ENCODE assay signal across 19 cellular contexts in the genomic region with DNA sequence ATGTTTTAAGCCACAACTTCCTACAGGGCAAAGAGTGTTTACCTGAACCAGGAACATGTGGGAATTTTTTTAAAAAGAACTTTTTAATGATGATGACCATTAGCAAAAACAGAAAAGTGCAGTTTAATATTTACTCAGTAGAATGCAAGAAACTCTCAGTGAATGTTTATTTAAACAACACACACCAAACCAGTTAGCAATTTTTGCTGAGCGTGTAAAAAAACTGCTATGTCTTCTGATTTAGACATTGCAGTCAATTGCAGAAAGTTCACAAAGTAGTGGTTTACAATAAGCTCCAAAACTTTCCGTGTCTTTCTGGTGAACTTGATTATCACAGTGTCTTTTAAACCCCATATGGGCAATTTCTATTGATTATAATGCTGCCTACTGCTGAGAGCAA.
DNase-seq lines count a peak whose midpoint lies in the region; ATAC-seq, FAIRE-seq and TF ChIP-seq lines count a peak whose summit lies in the region.
"Had no signal": no experiment of that assay in that cellular context is flagged by ENCODE, and none has a peak within 500 bp of the region (broad histone marks: within the 10 kb centered on the region; RNA-seq: fewer than 3 reads in every experiment).

No MANE protein-coding gene starts in this region.

- H4K20me1 ChIP-seq in astrocyte (ENCODE audit: insufficient read depth, low read length): no peaks in the 10 kb centered on the region

- intact Hi-C loops in natural killer cell (cut with micrococcal nuclease): no loop called here

- H3K27ac Mint-ChIP-seq in astrocyte (ENCODE audit: unreplicated experiment) (no peak overlapping the region), osteocyte (ENCODE audit: unreplicated experiment) (peak overlapping the region; percentile 48), natural killer cell (no peak overlapping the region)
- H3K27ac Mint-ChIP-seq: CD4-positive, alpha-beta T cell; GM23338 had no signal

- peak; percentile 20 for FAIRE-seq in astrocyte (lab: Jason Lieb, UNC)
- FAIRE-seq: GM12892, GM18507 had no signal

- ATAC-seq in left lobe of liver: peak; percentile 43
- no peak for ATAC-seq in GM18907 (IDR thresholded peaks at IDR 0.05; ENCODE audit: unreplicated experiment)
- no peak for ATAC-seq in natural killer cell
- ATAC-seq: GM23338 had no signal

- H3K4me3 Mint-ChIP-seq in astrocyte (ENCODE audit: unreplicated experiment): no peak overlapping the region
- H3K4me3 Mint-ChIP-seq in osteocyte (ENCODE audit: unreplicated experiment): no peak overlapping the region
- H3K4me3 Mint-ChIP-seq in natural killer cell: no peak overlapping the region
- H3K4me3 Mint-ChIP-seq: CD4-positive, alpha-beta T cell; GM23338 had no signal

- no peaks in the 10 kb centered on the region for H3K79me2 ChIP-seq in astrocyte (ENCODE audit: insufficient read depth, low read length)

- no peak overlapping the region for H2AFZ ChIP-seq in astrocyte (ENCODE audit: low read depth, low read length)
- H2AFZ ChIP-seq: GM23338 had no signal

- H3K4me1 Mint-ChIP-seq in astrocyte (ENCODE audit: low read depth, unreplicated experiment) (peaks cover 3% of the 10 kb centered on the region), osteocyte (ENCODE audit: unreplicated experiment) (peaks cover 42% of the 10 kb centered on the region), natural killer cell (no peaks in the 10 kb centered on the region)

- H3K9ac ChIP-seq in astrocyte (ENCODE audit: low read length): no peak overlapping the region

- no peak overlapping the region for H3K4me2 ChIP-seq in astrocyte (ENCODE audit: low read length)
- H3K4me2 ChIP-seq: GM23338 had no signal

- H3K9me3 ChIP-seq in astrocyte (ENCODE audit: insufficient read depth, low read depth, low read length): no peaks in the 10 kb centered on the region
- H3K9me3 ChIP-seq: BE2C, Caco-2, HAP-1 had no signal

- H3K27me3 Mint-ChIP-seq in astrocyte (ENCODE audit: low read depth, unreplicated experiment): no peaks in the 10 kb centered on the region
- no peaks in the 10 kb centered on the region for H3K27me3 Mint-ChIP-seq in osteocyte (ENCODE audit: unreplicated experiment)
- no peaks in the 10 kb centered on the region for H3K27me3 Mint-ChIP-seq in natural killer cell (ENCODE audit: low read depth in 2 of 2)
- H3K27me3 Mint-ChIP-seq: CD4-positive, alpha-beta T cell had no signal

- DNase-seq in astrocyte (ENCODE audit: low read depth): no peak
- DNase-seq in left lobe of liver (ENCODE audit: low spot score): no peak
- no peak for DNase-seq in osteocyte (ENCODE audit: extremely low spot score, unreplicated experiment)
- DNase-seq in H4 (ENCODE audit: low spot score): no peak
- DNase-seq in natural killer cell: no peak
- DNase-seq: 8988T; BE2C; C1 segment of cervical spinal cord; Caco-2; CD4-positive, alpha-beta T cell; DMS153; DMS79; GDM1 had no signal

- H3K9me3 Mint-ChIP-seq in astrocyte (ENCODE audit: unreplicated experiment) (no peaks in the 10 kb centered on the region), osteocyte (ENCODE audit: unreplicated experiment) (no peaks in the 10 kb centered on the region), natural killer cell (peaks cover 0 to 2% of the 10 kb centered on the region in 2 donors)
- H3K9me3 Mint-ChIP-seq: CD4-positive, alpha-beta T cell; GM23338 had no signal

- H3K36me3 Mint-ChIP-seq in astrocyte (ENCODE audit: low read depth, unreplicated experiment): no peaks in the 10 kb centered on the region
- no peaks in the 10 kb centered on the region for H3K36me3 Mint-ChIP-seq in osteocyte (ENCODE audit: unreplicated experiment)
- H3K36me3 Mint-ChIP-seq in natural killer cell: no peaks in the 10 kb centered on the region

- H3K27ac ChIP-seq in C4-2B: peak overlapping the region; percentile 67
- H3K27ac ChIP-seq in astrocyte (ENCODE audit: low read depth, low read length): no peak overlapping the region

- H3K36me3 ChIP-seq in astrocyte (ENCODE audit: insufficient read depth, low read length): no peaks in the 10 kb centered on the region
- H3K36me3 ChIP-seq: BE2C, HAP-1 had no signal

- no peaks in the 10 kb centered on the region for H3K27me3 ChIP-seq in astrocyte (ENCODE audit: insufficient read depth, low read length)
- H3K27me3 ChIP-seq: BE2C had no signal

- H3K4me1 ChIP-seq in astrocyte (ENCODE audit: insufficient read depth, low read length): no peaks in the 10 kb centered on the region
- H3K4me1 ChIP-seq: BE2C, HAP-1 had no signal

- H3K4me3 ChIP-seq in astrocyte (ENCODE audit: insufficient read depth, low read depth, low read length): no peak overlapping the region
- H3K4me3 ChIP-seq: GM23338, HAP-1 had no signal

- TF ChIP-seq CTCF in C4-2B (conservative IDR thresholded peaks at IDR 0.05): no peak
- TF ChIP-seq CTCF in astrocyte (IDR thresholded peaks at IDR 0.05; ENCODE audit: insufficient read depth, low read depth, low read length): no peak
- TF ChIP-seq CTCF in osteocyte (IDR thresholded peaks at IDR 0.05): no peak
- no peak for TF ChIP-seq CTCF in natural killer cell (IDR thresholded peaks at IDR 0.05)
